ENCODE assay signal across 11 cellular contexts in genomic region chr18:74281639-74282358, GRCh38. TPM values are rescaled to one million over a fixed set of nuclear protein-coding genes. Genes with fewer than 3 reads are reported as not detected.
DNase-seq lines count a peak whose midpoint lies in the region; ATAC-seq and TF ChIP-seq lines count a peak whose summit lies in the region.
"Had no signal": no experiment of that assay in that cellular context is flagged by ENCODE, and none has a peak within 500 bp of the region (broad histone marks: within the 10 kb centered on the region; RNA-seq: fewer than 3 reads in every experiment).

No MANE protein-coding gene starts in this region.

- TF ChIP-seq CTCF in body of pancreas (IDR thresholded peaks at IDR 0.05), result peak in 1 of 7 experiments; percentile 9
- TF ChIP-seq CTCF in liver (IDR thresholded peaks at IDR 0.05; ENCODE audit: low read depth, low read length, missing input control), result peak; percentile 1
- no peak for TF ChIP-seq CTCF in suprapubic skin (IDR thresholded peaks at IDR 0.05)

- H3K4me1 ChIP-seq in body of pancreas, result peaks cover 94% of the 10 kb centered on the region
- H3K4me1 ChIP-seq in liver (ENCODE audit: control insufficient read depth in 4 of 4, insufficient read depth in 4 of 4, low read length in 3 of 4), result peaks cover 25 to 95% (median 85%) of the 10 kb centered on the region in 4 donors
- H3K4me1 ChIP-seq in suprapubic skin, result peaks cover 71% of the 10 kb centered on the region

- peak overlapping the region; percentile 74 to 95 (median 92) for H3K27ac ChIP-seq in body of pancreas
- H3K27ac ChIP-seq in liver (ENCODE audit: low read depth in 1 of 2, low read length in 2 of 2), result peak overlapping the region; percentile 83 to 87
- peak overlapping the region; percentile 80 for H3K27ac ChIP-seq in suprapubic skin
- H3K27ac ChIP-seq: neutrophil had no signal

- H3K36me3 ChIP-seq in body of pancreas (replicated peaks in 1 of 2; ENCODE audit: insufficient read depth in 1 of 2, low read depth in 2 of 2), result no peaks in the 10 kb centered on the region
- peaks cover 0 to 11% (median 2%) of the 10 kb centered on the region in 4 donors for H3K36me3 ChIP-seq in liver (ENCODE audit: control insufficient read depth in 4 of 4, insufficient read depth in 3 of 4, low read depth in 1 of 4, low read length in 3 of 4)
- H3K36me3 ChIP-seq in suprapubic skin, result no peaks in the 10 kb centered on the region
- H3K36me3 ChIP-seq: neutrophil had no signal

- intact Hi-C loops in body of pancreas (cut with DNase I), result no loop called here

- no peak for TF ChIP-seq RAD21 in liver (IDR thresholded peaks at IDR 0.05)

- TF ChIP-seq EP300 in suprapubic skin (IDR thresholded peaks at IDR 0.05), result no peak

- H3K4me3 ChIP-seq in body of pancreas (no peak overlapping the region), liver (ENCODE audit: low read depth in 1 of 3, low read length in 3 of 3) (peak overlapping the region in 1 of 3 donors; percentile 16), suprapubic skin (no peak overlapping the region)

- H3K9me3 ChIP-seq in body of pancreas (no peaks in the 10 kb centered on the region), liver (ENCODE audit: control insufficient read depth in 4 of 4, low read length in 3 of 4) (no peaks in the 10 kb centered on the region), suprapubic skin (no peaks in the 10 kb centered on the region)
- H3K9me3 ChIP-seq: neutrophil had no signal

- TF ChIP-seq POLR2A in body of pancreas (IDR thresholded peaks at IDR 0.05) (peak in 1 of 3 donors; percentile 3), suprapubic skin (IDR thresholded peaks at IDR 0.05) (no peak)

- H3K27me3 ChIP-seq in body of pancreas (no peaks in the 10 kb centered on the region), liver (ENCODE audit: control insufficient read depth in 4 of 4, insufficient read depth in 4 of 4, low read length in 3 of 4) (no peaks in the 10 kb centered on the region), suprapubic skin (no peaks in the 10 kb centered on the region)
- H3K27me3 ChIP-seq: neutrophil had no signal

- DNase-seq in NCI-H748 (lab: John Stamatoyannopoulos, UW; ENCODE audit: unreplicated experiment) (peak; percentile 54), NCI-H748 treated with DMSO at 0.1 percent for 48 hours (lab: John Stamatoyannopoulos, UW) (no peak), body of pancreas (peak in 1 of 4 donors; percentile 40), suprapubic skin (ENCODE audit: low spot score in 2 of 2) (no peak), ACHN (no peak), kidney tubule cell (ENCODE audit: low spot score) (no peak)
- DNase-seq in stimulated activated CD4-positive, alpha-beta T cell treated with anti-CD3 and anti-CD28 coated beads, Interleukin-2, amount 100 ng/mL, for 24 hours, result no peak
- DNase-seq: activated T-cell treated with anti-CD3 and anti-CD28 coated beads for 4 hours had no signal

- in situ Hi-C loops in ACHN (cut with HindIII; ENCODE audit: low pct_ligation_motif_present, low pct_unique_long_range_greater_than_20kb, low sequenced_read_pairs), result no loop called here

- peak overlapping the region; percentile 40 to 70 for H3K9ac ChIP-seq in liver (ENCODE audit: low read depth in 1 of 2, low read length in 2 of 2)

- WGBS in body of pancreas, 2 donors, result 24 to 29% methylated on average over 5 of the region's 5 CpGs
- 28% methylated on average over 5 of the region's 5 CpGs for WGBS in liver
- 57% methylated on average over 5 of the region's 5 CpGs for WGBS in suprapubic skin

- ATAC-seq in body of pancreas, result peak; percentile 25

TF ChIP-seq in liver, 16 proteins besides CTCF, POLR2A, EP300 and RAD21:
- TF ChIP-seq ZBTB33 (IDR thresholded peaks at IDR 0.05) (peak; percentile 26), EGR1 (IDR thresholded peaks at IDR 0.05; ENCODE audit: low read depth in 2 of 2) (no peak), FOXA1 (IDR thresholded peaks at IDR 0.05) (no peak), REST (IDR thresholded peaks at IDR 0.05) (no peak), ATF3 (IDR thresholded peaks at IDR 0.05) (peak; percentile 32), HNF4A (conservative IDR thresholded peaks at IDR 0.05) (peak; percentile 57 to 73), JUND (IDR thresholded peaks at IDR 0.05) (peak in 1 of 2 donors; percentile 51), HNF4G (IDR thresholded peaks at IDR 0.05) (peak; percentile 28), SP1 (IDR thresholded peaks at IDR 0.05) (no peak), YY1 (IDR thresholded peaks at IDR 0.05) (no peak), GABPA (IDR thresholded peaks at IDR 0.05 in 1 of 2, conservative IDR thresholded peaks at IDR 0.05 in 1 of 2) (peak in 1 of 2 donors; percentile 33), TAF1 (conservative IDR thresholded peaks at IDR 0.05) (peak; percentile 22), NR2F2 (IDR thresholded peaks at IDR 0.05) (no peak), MAX (IDR thresholded peaks at IDR 0.05) (peak; percentile 43), FOXA2 (IDR thresholded peaks at IDR 0.05) (peak; percentile 14), RXRA (IDR thresholded peaks at IDR 0.05) (peak in 1 of 2 donors; percentile 51)

RNA-seq across cellular contexts. Expression of gene CYB5A, which starts 10.0 kb away (rescaled TPM):
- 100 to 1,000 TPM; 209 to 264 TPM for total RNA-seq in body of pancreas
- total RNA-seq in liver, result 100 to 1,000 TPM; 277 to 605 TPM
- polyA plus RNA-seq in liver, result 1,000 to 10,000 TPM; 1,639 to 2,022 TPM
- total RNA-seq in suprapubic skin, result 100 to 1,000 TPM; 103 to 258 (median 147) TPM

RNA-seq across cellular contexts. Expression of gene C18orf63, which starts 33.8 kb away (rescaled TPM):
- not detected for total RNA-seq in body of pancreas
- not detected for total RNA-seq in liver
- polyA plus RNA-seq in liver, result not detected
- not detected for total RNA-seq in suprapubic skin
- total RNA-seq: LHCN-M2 had no signal
